In genomic region chr3:141386611-141387110, GRCh38 we compare ENCODE assay signal across 8 cellular contexts. TPM values are rescaled to one million over a fixed set of nuclear protein-coding genes. Genes with fewer than 3 reads are reported as not detected.
DNase-seq lines count a peak whose midpoint lies in the region; ATAC-seq lines count a peak whose summit lies in the region.

No MANE protein-coding gene starts in this region.

- no peak overlapping the region for H3K9ac ChIP-seq in subcutaneous abdominal adipose tissue (ENCODE audit: low read length in 5 of 5)

- peak overlapping the region; percentile 2 for H3K27ac ChIP-seq in subcutaneous abdominal adipose tissue (ENCODE audit: low read depth, low read length)

- no peaks in the 10 kb centered on the region for H3K9me3 ChIP-seq in subcutaneous abdominal adipose tissue (ENCODE audit: control insufficient read depth in 5 of 5, low read length in 5 of 5)

- no peak overlapping the region for H3K27ac Mint-ChIP-seq in activated CD4-positive, alpha-beta T cell treated with anti-CD3 and anti-CD28 coated beads, Interleukin-2, amount 10 ng/mL, durations not matched to agents 24 days and 14 days

- H3K36me3 Mint-ChIP-seq in activated CD4-positive, alpha-beta T cell treated with anti-CD3 and anti-CD28 coated beads, Interleukin-2, amount 10 ng/mL, durations not matched to agents 24 days and 14 days (ENCODE audit: low read depth), result no peaks in the 10 kb centered on the region

- DNase-seq in activated CD4-positive, alpha-beta T cell treated with anti-CD3 and anti-CD28 coated beads, Interleukin-2, amount 10 ng/mL, durations not matched to agents 24 days and 14 days, result peak; percentile 46
- no peak for DNase-seq in activated CD4-positive, alpha-beta T cell treated with anti-CD3 and anti-CD28 coated beads for 1 hour
- DNase-seq in NCI-H526 treated with DMSO at 0.1 percent for 48 hours (lab: John Stamatoyannopoulos, UW) (peak; percentile 90), NCI-H2029 (lab: John Stamatoyannopoulos, UW) (no peak), NCI-H524 treated with DMSO at 0.1 percent for 48 hours (lab: John Stamatoyannopoulos, UW) (no peak)
- DNase-seq in stimulated activated naive CD4-positive, alpha-beta T cell treated with Interleukin-2 at 50 U/mL for 16 hours (lab: John Stamatoyannopoulos, UW), result no peak

- no peaks in the 10 kb centered on the region for H3K27me3 ChIP-seq in subcutaneous abdominal adipose tissue (ENCODE audit: control insufficient read depth in 5 of 5, insufficient read depth in 4 of 5, low read length in 5 of 5)

- no peaks in the 10 kb centered on the region for H3K9me3 Mint-ChIP-seq in activated CD4-positive, alpha-beta T cell treated with anti-CD3 and anti-CD28 coated beads, Interleukin-2, amount 10 ng/mL, durations not matched to agents 24 days and 14 days

- peaks cover 26% of the 10 kb centered on the region for H3K27me3 Mint-ChIP-seq in activated CD4-positive, alpha-beta T cell treated with anti-CD3 and anti-CD28 coated beads, Interleukin-2, amount 10 ng/mL, durations not matched to agents 24 days and 14 days

- H3K4me3 ChIP-seq in subcutaneous abdominal adipose tissue (ENCODE audit: low read depth in 1 of 5, low read length in 5 of 5), result peak overlapping the region; percentile 26 to 60 (median 34)

- H3K4me1 ChIP-seq in subcutaneous abdominal adipose tissue (ENCODE audit: control insufficient read depth in 5 of 5, insufficient read depth in 5 of 5, low read length in 5 of 5), result peaks cover 0 to 32% (median 27%) of the 10 kb centered on the region in 5 donors

- H3K4me1 Mint-ChIP-seq in activated CD4-positive, alpha-beta T cell treated with anti-CD3 and anti-CD28 coated beads, Interleukin-2, amount 10 ng/mL, durations not matched to agents 24 days and 14 days, result peaks cover 9% of the 10 kb centered on the region

- intact Hi-C loops in activated CD4-positive, alpha-beta T cell treated with anti-CD3 and anti-CD28 coated beads, Interleukin-2, amount 10 ng/mL, durations not matched to agents 24 days and 14 days (cut with micrococcal nuclease), result no loop called here

- H3K36me3 ChIP-seq in subcutaneous abdominal adipose tissue (ENCODE audit: control insufficient read depth in 5 of 5, insufficient read depth in 5 of 5, low read length in 5 of 5), result peaks cover 0 to 5% (median 3%) of the 10 kb centered on the region in 5 donors

- no peak overlapping the region for H3K4me3 Mint-ChIP-seq in activated CD4-positive, alpha-beta T cell treated with anti-CD3 and anti-CD28 coated beads, Interleukin-2, amount 10 ng/mL, durations not matched to agents 24 days and 14 days

- ATAC-seq in esophagus mucosa, result peak; percentile 10

RNA-seq across cellular contexts. Expression of gene ZBTB38, which starts 18.4 kb away (rescaled TPM):
- total RNA-seq in activated CD4-positive, alpha-beta T cell treated with anti-CD3 and anti-CD28 coated beads, Interleukin-2, amount 10 ng/mL, durations not matched to agents 24 days and 14 days, result 14.5 and 17.8 TPM in 2 replicates
- 18.4 TPM for total RNA-seq in esophagus mucosa

Comparison
In these comparisons a context has a peak if more than half of its experiments do, and no peak if none do; other contexts are left out.
1. DNase-seq: peak in activated CD4-positive, alpha-beta T cell treated with anti-CD3 and anti-CD28 coated beads, Interleukin-2, amount 10 ng/mL, durations not matched to agents 24 days and 14 days (single experiment) and NCI-H526 treated with DMSO at 0.1 percent for 48 hours (single experiment); none in activated CD4-positive, alpha-beta T cell treated with anti-CD3 and anti-CD28 coated beads for 1 hour (single experiment), NCI-H2029 (single experiment), stimulated activated naive CD4-positive, alpha-beta T cell treated with Interleukin-2 at 50 U/mL for 16 hours (single experiment) and NCI-H524 treated with DMSO at 0.1 percent for 48 hours (single experiment).